In the genomic region with DNA sequence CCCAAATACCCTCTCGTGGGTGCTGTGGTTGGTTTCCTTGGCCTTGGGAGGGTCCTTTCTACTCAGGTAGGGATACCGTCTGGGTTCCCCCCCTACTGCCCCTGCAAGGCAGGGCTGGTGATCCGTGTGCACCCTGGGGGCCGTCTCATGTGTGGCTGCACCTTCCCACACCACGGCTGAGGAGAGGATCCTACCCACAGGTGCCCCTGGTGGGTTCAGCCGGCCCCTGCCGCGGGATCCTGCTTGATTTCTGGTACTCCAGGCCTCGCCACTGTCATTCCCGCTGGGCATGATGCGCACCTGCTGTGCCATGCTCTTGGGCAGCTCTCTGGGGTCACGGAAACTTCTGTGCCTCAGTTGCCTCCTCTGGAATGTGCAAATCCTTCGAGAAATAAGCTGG, we compare ENCODE assay signal across 1 cellular context.
TF ChIP-seq lines count a peak whose summit lies in the region.

No MANE protein-coding gene starts in this region.

TF ChIP-seq in WTC11, 78 proteins besides CTCF, POLR2A, EP300 and RAD21:
- TF ChIP-seq, protein P1, sequence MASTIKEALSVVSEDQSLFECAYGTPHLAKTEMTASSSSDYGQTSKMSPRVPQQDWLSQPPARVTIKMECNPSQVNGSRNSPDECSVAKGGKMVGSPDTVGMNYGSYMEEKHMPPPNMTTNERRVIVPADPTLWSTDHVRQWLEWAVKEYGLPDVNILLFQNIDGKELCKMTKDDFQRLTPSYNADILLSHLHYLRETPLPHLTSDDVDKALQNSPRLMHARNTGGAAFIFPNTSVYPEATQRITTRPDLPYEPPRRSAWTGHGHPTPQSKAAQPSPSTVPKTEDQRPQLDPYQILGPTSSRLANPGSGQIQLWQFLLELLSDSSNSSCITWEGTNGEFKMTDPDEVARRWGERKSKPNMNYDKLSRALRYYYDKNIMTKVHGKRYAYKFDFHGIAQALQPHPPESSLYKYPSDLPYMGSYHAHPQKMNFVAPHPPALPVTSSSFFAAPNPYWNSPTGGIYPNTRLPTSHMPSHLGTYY (CRISPR knock-in tag; IDR thresholded peaks at IDR 0.05) = no peak
